In genomic region chr14:81402123-81402495, GRCh38 we compare ENCODE assay signal across 1 cellular context.
TF ChIP-seq lines count a peak whose summit lies in the region.

No MANE protein-coding gene starts in this region.

TF ChIP-seq in HCT116, 20 proteins besides CTCF, POLR2A, EP300 and RAD21 (continued from another document):
- TF ChIP-seq REST (IDR thresholded peaks at IDR 0.05; ENCODE audit: low read depth) (no peak), SP1 (IDR thresholded peaks at IDR 0.05; ENCODE audit: low read depth) (no peak)
